ENCODE assay signal across 8 cellular contexts in the genomic region with DNA sequence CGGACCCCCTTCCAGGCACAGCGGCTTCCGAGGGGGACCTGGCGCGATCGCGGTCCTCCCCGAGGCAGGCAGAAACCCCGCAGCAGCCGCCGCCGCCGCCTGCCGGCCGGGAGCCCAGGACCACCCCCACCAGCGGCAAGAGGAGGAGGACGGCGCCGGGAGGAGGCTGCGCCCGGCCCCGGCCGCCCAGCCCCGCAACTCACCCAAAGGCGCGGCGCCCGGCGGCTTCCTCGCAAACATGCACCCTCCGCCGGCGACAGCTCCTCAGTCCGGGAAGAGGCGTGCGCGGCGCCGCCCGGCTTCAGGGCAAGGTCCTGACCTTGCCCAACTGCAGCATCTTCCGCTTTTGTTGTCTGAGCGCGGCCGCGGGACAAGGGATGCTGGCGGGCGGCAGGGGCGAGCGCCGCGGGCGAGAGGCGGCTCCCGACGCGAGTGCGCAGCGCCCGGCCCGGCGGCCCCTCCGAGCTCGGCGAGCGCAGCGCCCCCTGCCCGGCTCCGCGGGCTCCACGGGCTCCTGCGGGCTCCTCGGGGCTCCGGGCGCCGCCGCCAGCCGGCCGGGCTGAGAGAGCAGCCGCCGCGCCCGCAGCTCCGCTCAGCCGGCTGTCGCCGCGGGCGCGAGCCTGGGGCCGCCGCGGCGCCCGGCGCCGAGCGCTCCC. TPM values are rescaled to one million over a fixed set of nuclear protein-coding genes. Genes with fewer than 3 reads are reported as not detected.
DNase-seq lines count a peak whose midpoint lies in the region; ATAC-seq and TF ChIP-seq lines count a peak whose summit lies in the region.

No MANE protein-coding gene starts in this region.

- no peak overlapping the region for H3K27ac ChIP-seq in sigmoid colon

- no peak for TF ChIP-seq EP300 in sigmoid colon (IDR thresholded peaks at IDR 0.05)

- WGBS in sigmoid colon, 2 donors = 1 to 2% methylated on average over 97 of the region's 97 CpGs

- peaks cover 0 to 8% (median 5%) of the 10 kb centered on the region in 4 donors for H3K4me1 ChIP-seq in sigmoid colon

- H3K4me3 ChIP-seq in sigmoid colon = peak overlapping the region; percentile 8 to 42 (median 36)

- H3K27me3 ChIP-seq in sigmoid colon = peaks cover 7 to 54% (median 13%) of the 10 kb centered on the region in 3 donors

- TF ChIP-seq CTCF in sigmoid colon (IDR thresholded peaks at IDR 0.05) = no peak

- intact Hi-C loops in left cardiac atrium (cut with DNase I) (no loop called here), sigmoid colon (cut with DNase I) (no loop called here)

- DNase-seq in DMS53 treated with DMSO at 0.1 percent for 48 hours (lab: John Stamatoyannopoulos, UW; ENCODE audit: unreplicated experiment) (peak; percentile 61), left cardiac atrium (no peak), sigmoid colon (no peak), LoVo (ENCODE audit: low spot score) (no peak)

- H3K9me3 ChIP-seq in sigmoid colon = no peaks in the 10 kb centered on the region

- no peak for TF ChIP-seq POLR2A in sigmoid colon (IDR thresholded peaks at IDR 0.05)

- ATAC-seq in HG02588 (IDR thresholded peaks at IDR 0.05; ENCODE audit: unreplicated experiment) (peak; percentile 56), SK-N-SH treated with all-trans-retinoic acid at 6 μM for 48 hours (peak; percentile 47), left cardiac atrium (peak; percentile 50 to 72), HG03457 (IDR thresholded peaks at IDR 0.05; ENCODE audit: unreplicated experiment) (no peak), GM21723 (IDR thresholded peaks at IDR 0.05; ENCODE audit: unreplicated experiment) (no peak)

- H3K36me3 ChIP-seq in sigmoid colon = no peaks in the 10 kb centered on the region

TF ChIP-seq in SK-N-SH treated with all-trans-retinoic acid at 6 μM for 48 hours, 23 proteins besides CTCF, POLR2A, EP300 and RAD21:
- TF ChIP-seq OSR1 (CRISPR knock-in tag; IDR thresholded peaks at IDR 0.05) (no peak), SNAI2 (CRISPR knock-in tag; IDR thresholded peaks at IDR 0.05) (no peak), TOX (CRISPR knock-in tag; IDR thresholded peaks at IDR 0.05; ENCODE audit: borderline replicate concordance) (no peak), PPARA (CRISPR knock-in tag; IDR thresholded peaks at IDR 0.05; ENCODE audit: borderline replicate concordance) (no peak), ZNF70 (CRISPR knock-in tag; IDR thresholded peaks at IDR 0.05) (no peak), TCF4 (CRISPR knock-in tag; IDR thresholded peaks at IDR 0.05; ENCODE audit: borderline replicate concordance) (no peak), CREB5 (CRISPR knock-in tag; IDR thresholded peaks at IDR 0.05; ENCODE audit: low read depth) (no peak), ZFP3 (CRISPR knock-in tag; IDR thresholded peaks at IDR 0.05) (no peak), ZC3H10 (CRISPR knock-in tag; IDR thresholded peaks at IDR 0.05) (no peak), ESRRG (CRISPR knock-in tag; IDR thresholded peaks at IDR 0.05) (no peak), ARNTL (CRISPR knock-in tag; IDR thresholded peaks at IDR 0.05; ENCODE audit: borderline replicate concordance, low read depth) (no peak)
- TF ChIP-seq, protein P1, sequence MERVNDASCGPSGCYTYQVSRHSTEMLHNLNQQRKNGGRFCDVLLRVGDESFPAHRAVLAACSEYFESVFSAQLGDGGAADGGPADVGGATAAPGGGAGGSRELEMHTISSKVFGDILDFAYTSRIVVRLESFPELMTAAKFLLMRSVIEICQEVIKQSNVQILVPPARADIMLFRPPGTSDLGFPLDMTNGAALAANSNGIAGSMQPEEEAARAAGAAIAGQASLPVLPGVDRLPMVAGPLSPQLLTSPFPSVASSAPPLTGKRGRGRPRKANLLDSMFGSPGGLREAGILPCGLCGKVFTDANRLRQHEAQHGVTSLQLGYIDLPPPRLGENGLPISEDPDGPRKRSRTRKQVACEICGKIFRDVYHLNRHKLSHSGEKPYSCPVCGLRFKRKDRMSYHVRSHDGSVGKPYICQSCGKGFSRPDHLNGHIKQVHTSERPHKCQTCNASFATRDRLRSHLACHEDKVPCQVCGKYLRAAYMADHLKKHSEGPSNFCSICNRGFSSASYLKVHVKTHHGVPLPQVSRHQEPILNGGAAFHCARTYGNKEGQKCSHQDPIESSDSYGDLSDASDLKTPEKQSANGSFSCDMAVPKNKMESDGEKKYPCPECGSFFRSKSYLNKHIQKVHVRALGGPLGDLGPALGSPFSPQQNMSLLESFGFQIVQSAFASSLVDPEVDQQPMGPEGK (CRISPR knock-in tag; IDR thresholded peaks at IDR 0.05; ENCODE audit: borderline replicate concordance) = no peak

RNA-seq across cellular contexts. Expression of gene CTNND2, which starts 0.5 kb away (rescaled TPM):
- 10 to 100 TPM in 1 of 2 donors, 1 to 10 TPM in 1; 4.8 to 11.6 TPM for total RNA-seq in left cardiac atrium
- 1 to 10 TPM in 2 of 4 donors, under 1 TPM in 2; 0.36 to 2.5 (median 1.3) TPM for total RNA-seq in sigmoid colon
- polyA plus RNA-seq in sigmoid colon = 1 to 10 TPM in 1 of 3 donors, under 1 TPM in 1, not detected in 1; 0.60 to 1.0 TPM

Comparison
In these comparisons a context has a peak if more than half of its experiments do, and no peak if none do; other contexts are left out.
1. ATAC-seq: peak in HG02588 (single experiment), SK-N-SH treated with all-trans-retinoic acid at 6 μM for 48 hours (single experiment) and left cardiac atrium (2 of 2); none in HG03457 (single experiment) and GM21723 (single experiment).